Comparison of ENCODE assay signal across 11 cellular contexts in genomic region chr1:40399984-40400704, GRCh38. TPM values are rescaled to one million over a fixed set of nuclear protein-coding genes. Genes with fewer than 3 reads are reported as not detected.
DNase-seq lines count a peak whose midpoint lies in the region; ATAC-seq lines count a peak whose summit lies in the region.
"Had no signal": no experiment of that assay in that cellular context is flagged by ENCODE, and none has a peak within 500 bp of the region (broad histone marks: within the 10 kb centered on the region; RNA-seq: fewer than 3 reads in every experiment).

No MANE protein-coding gene starts in this region.

- DNase-seq in activated T-cell treated with anti-CD3 and anti-CD28 coated beads, Interleukin-2, amount 50 U/mL, for 24 hours: no peak
- DNase-seq in activated T-cell treated with anti-CD3 and anti-CD28 coated beads, Interleukin-2, amount 50 U/mL, for 1 hour: no peak
- no peak for DNase-seq in activated naive CD4-positive, alpha-beta T cell treated with anti-CD3 and anti-CD28 coated beads, Interleukin-2, amount 50 U/mL, for 72 hours (ENCODE audit: low spot score in 2 of 2)
- no peak for DNase-seq in stimulated activated naive CD8-positive, alpha-beta T cell treated with anti-CD3 and anti-CD28 coated beads, Interleukin-15, amount 100 ng/mL, for 72 hours
- DNase-seq in SK-N-DZ (ENCODE audit: low spot score) (no peak), MG63 (no peak), NOMO-1 treated with dmso at 0.1 percent for 144 hours (lab: John Stamatoyannopoulos, UW; ENCODE audit: unreplicated experiment) (no peak)
- DNase-seq: glutamatergic neuron, GOT3 had no signal

- H3K27me3 Mint-ChIP-seq in activated T-cell treated with anti-CD3 and anti-CD28 coated beads, Interleukin-2, amount 50 U/mL, for 24 hours: no peaks in the 10 kb centered on the region
- H3K27me3 Mint-ChIP-seq in stimulated activated naive CD8-positive, alpha-beta T cell treated with anti-CD3 and anti-CD28 coated beads, Interleukin-15, amount 100 ng/mL, for 72 hours: no peaks in the 10 kb centered on the region

- H3K27ac Mint-ChIP-seq in activated T-cell treated with anti-CD3 and anti-CD28 coated beads, Interleukin-2, amount 50 U/mL, for 24 hours: peak overlapping the region; percentile 90
- peak overlapping the region; percentile 46 to 69 for H3K27ac Mint-ChIP-seq in activated naive CD4-positive, alpha-beta T cell treated with anti-CD3 and anti-CD28 coated beads, Interleukin-2, amount 50 U/mL, for 72 hours
- peak overlapping the region; percentile 0 to 87 for H3K27ac Mint-ChIP-seq in stimulated activated naive CD8-positive, alpha-beta T cell treated with anti-CD3 and anti-CD28 coated beads, Interleukin-15, amount 100 ng/mL, for 72 hours

- peak; percentile 48 for ATAC-seq in HG03039 (IDR thresholded peaks at IDR 0.05; ENCODE audit: unreplicated experiment)
- peak; percentile 69 to 75 for ATAC-seq in activated naive CD4-positive, alpha-beta T cell treated with anti-CD3 and anti-CD28 coated beads, Interleukin-2, amount 50 U/mL, for 72 hours
- ATAC-seq in stimulated activated naive CD8-positive, alpha-beta T cell treated with anti-CD3 and anti-CD28 coated beads, Interleukin-15, amount 100 ng/mL, for 72 hours: peak; percentile 84

- no peaks in the 10 kb centered on the region for H3K27me3 ChIP-seq in MG63
- H3K27me3 ChIP-seq: vagina had no signal

- H3K4me3 ChIP-seq in MG63: no peak overlapping the region
- H3K4me3 ChIP-seq: vagina had no signal

- H3K36me3 ChIP-seq in MG63: peaks cover 55% of the 10 kb centered on the region
- H3K36me3 ChIP-seq: vagina had no signal

- no peaks in the 10 kb centered on the region for H3K9me3 ChIP-seq in MG63
- H3K9me3 ChIP-seq: vagina had no signal

- H3K9me3 Mint-ChIP-seq in activated T-cell treated with anti-CD3 and anti-CD28 coated beads, Interleukin-2, amount 50 U/mL, for 24 hours: no peaks in the 10 kb centered on the region
- no peaks in the 10 kb centered on the region for H3K9me3 Mint-ChIP-seq in activated naive CD4-positive, alpha-beta T cell treated with anti-CD3 and anti-CD28 coated beads, Interleukin-2, amount 50 U/mL, for 72 hours
- no peaks in the 10 kb centered on the region for H3K9me3 Mint-ChIP-seq in stimulated activated naive CD8-positive, alpha-beta T cell treated with anti-CD3 and anti-CD28 coated beads, Interleukin-15, amount 100 ng/mL, for 72 hours

- H3K36me3 Mint-ChIP-seq in activated T-cell treated with anti-CD3 and anti-CD28 coated beads, Interleukin-2, amount 50 U/mL, for 24 hours (ENCODE audit: low read depth): peaks cover 70% of the 10 kb centered on the region
- peaks cover under 1 to 17% of the 10 kb centered on the region in 2 donors for H3K36me3 Mint-ChIP-seq in activated naive CD4-positive, alpha-beta T cell treated with anti-CD3 and anti-CD28 coated beads, Interleukin-2, amount 50 U/mL, for 72 hours

- peak overlapping the region; percentile 45 for H3K4me3 Mint-ChIP-seq in activated T-cell treated with anti-CD3 and anti-CD28 coated beads, Interleukin-2, amount 50 U/mL, for 24 hours
- H3K4me3 Mint-ChIP-seq in stimulated activated naive CD8-positive, alpha-beta T cell treated with anti-CD3 and anti-CD28 coated beads, Interleukin-15, amount 100 ng/mL, for 72 hours: peak overlapping the region; percentile 21 to 67

- H3K4me1 Mint-ChIP-seq in activated T-cell treated with anti-CD3 and anti-CD28 coated beads, Interleukin-2, amount 50 U/mL, for 24 hours (ENCODE audit: low read depth): peaks cover 92% of the 10 kb centered on the region
- peaks cover 95% of the 10 kb centered on the region for H3K4me1 Mint-ChIP-seq in stimulated activated naive CD8-positive, alpha-beta T cell treated with anti-CD3 and anti-CD28 coated beads, Interleukin-15, amount 100 ng/mL, for 72 hours

RNA-seq across cellular contexts. Expression of gene SMAP2, which starts 26.6 kb away (rescaled TPM):
- 100 to 1,000 TPM; 229 to 299 TPM for total RNA-seq in activated naive CD4-positive, alpha-beta T cell treated with anti-CD3 and anti-CD28 coated beads, Interleukin-2, amount 50 U/mL, for 72 hours
- 16.5 and 17.8 TPM in 2 replicates for polyA plus RNA-seq in SK-N-DZ (2014; cell fraction: cytosol; rRNA removed)
- polyA plus RNA-seq in SK-N-DZ (2014; cell fraction: nucleus; rRNA removed): 14.5 and 17.0 TPM in 2 replicates
- total RNA-seq in MG63 (2014; rRNA removed; shearing (Covaris generic); ENCODE audit: low replicate concordance): 95.8 and 98.2 TPM in 2 replicates

RNA-seq across cellular contexts. Expression of gene ZFP69B, which starts 50.1 kb away (rescaled TPM):
- total RNA-seq in activated naive CD4-positive, alpha-beta T cell treated with anti-CD3 and anti-CD28 coated beads, Interleukin-2, amount 50 U/mL, for 72 hours: 1 to 10 TPM; 1.6 to 6.9 TPM
- 6.6 and 7.2 TPM in 2 replicates for polyA plus RNA-seq in SK-N-DZ (2014; cell fraction: cytosol; rRNA removed)
- 9.0 and 11.8 TPM in 2 replicates for polyA plus RNA-seq in SK-N-DZ (2014; cell fraction: nucleus; rRNA removed)
- total RNA-seq in MG63 (2014; rRNA removed; shearing (Covaris generic); ENCODE audit: low replicate concordance): 0.66 and 7.2 TPM in 2 replicates
